1 cellular context compared by ENCODE assay signal in the genomic region with DNA sequence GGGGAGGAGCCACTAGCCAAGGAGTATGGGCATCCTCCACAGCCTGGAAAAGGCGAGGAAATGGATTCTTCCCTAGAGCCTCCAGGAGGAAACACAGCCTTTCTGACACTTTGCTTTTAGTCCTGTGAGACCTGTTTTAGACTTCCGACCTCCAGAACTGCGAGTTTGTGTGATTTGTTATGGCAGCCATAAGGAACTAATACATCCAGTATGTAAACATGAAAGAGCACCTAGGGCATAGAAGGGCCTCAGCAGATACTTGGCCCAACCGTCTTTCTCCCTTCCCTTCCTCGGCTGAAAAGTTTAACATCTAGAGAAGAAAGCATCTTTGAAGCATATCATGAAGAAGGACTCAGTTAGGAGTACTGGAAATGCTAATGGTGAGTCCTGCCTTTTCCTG.
TF ChIP-seq lines count a peak whose summit lies in the region.

No MANE protein-coding gene starts in this region.

TF ChIP-seq in neural cell, 6 proteins besides CTCF, POLR2A, EP300 and RAD21 (continued from another document):
- TF ChIP-seq, protein P1, sequence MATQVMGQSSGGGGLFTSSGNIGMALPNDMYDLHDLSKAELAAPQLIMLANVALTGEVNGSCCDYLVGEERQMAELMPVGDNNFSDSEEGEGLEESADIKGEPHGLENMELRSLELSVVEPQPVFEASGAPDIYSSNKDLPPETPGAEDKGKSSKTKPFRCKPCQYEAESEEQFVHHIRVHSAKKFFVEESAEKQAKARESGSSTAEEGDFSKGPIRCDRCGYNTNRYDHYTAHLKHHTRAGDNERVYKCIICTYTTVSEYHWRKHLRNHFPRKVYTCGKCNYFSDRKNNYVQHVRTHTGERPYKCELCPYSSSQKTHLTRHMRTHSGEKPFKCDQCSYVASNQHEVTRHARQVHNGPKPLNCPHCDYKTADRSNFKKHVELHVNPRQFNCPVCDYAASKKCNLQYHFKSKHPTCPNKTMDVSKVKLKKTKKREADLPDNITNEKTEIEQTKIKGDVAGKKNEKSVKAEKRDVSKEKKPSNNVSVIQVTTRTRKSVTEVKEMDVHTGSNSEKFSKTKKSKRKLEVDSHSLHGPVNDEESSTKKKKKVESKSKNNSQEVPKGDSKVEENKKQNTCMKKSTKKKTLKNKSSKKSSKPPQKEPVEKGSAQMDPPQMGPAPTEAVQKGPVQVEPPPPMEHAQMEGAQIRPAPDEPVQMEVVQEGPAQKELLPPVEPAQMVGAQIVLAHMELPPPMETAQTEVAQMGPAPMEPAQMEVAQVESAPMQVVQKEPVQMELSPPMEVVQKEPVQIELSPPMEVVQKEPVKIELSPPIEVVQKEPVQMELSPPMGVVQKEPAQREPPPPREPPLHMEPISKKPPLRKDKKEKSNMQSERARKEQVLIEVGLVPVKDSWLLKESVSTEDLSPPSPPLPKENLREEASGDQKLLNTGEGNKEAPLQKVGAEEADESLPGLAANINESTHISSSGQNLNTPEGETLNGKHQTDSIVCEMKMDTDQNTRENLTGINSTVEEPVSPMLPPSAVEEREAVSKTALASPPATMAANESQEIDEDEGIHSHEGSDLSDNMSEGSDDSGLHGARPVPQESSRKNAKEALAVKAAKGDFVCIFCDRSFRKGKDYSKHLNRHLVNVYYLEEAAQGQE (IDR thresholded peaks at IDR 0.05; ENCODE audit: borderline replicate concordance) = no peak
- TF ChIP-seq TAF1 (IDR thresholded peaks at IDR 0.05; ENCODE audit: low read depth) = no peak
- no peak for TF ChIP-seq MXI1 (conservative IDR thresholded peaks at IDR 0.05; ENCODE audit: poor library complexity, severe bottlenecking)
